ENCODE assay signal across 8 cellular contexts in the genomic region with DNA sequence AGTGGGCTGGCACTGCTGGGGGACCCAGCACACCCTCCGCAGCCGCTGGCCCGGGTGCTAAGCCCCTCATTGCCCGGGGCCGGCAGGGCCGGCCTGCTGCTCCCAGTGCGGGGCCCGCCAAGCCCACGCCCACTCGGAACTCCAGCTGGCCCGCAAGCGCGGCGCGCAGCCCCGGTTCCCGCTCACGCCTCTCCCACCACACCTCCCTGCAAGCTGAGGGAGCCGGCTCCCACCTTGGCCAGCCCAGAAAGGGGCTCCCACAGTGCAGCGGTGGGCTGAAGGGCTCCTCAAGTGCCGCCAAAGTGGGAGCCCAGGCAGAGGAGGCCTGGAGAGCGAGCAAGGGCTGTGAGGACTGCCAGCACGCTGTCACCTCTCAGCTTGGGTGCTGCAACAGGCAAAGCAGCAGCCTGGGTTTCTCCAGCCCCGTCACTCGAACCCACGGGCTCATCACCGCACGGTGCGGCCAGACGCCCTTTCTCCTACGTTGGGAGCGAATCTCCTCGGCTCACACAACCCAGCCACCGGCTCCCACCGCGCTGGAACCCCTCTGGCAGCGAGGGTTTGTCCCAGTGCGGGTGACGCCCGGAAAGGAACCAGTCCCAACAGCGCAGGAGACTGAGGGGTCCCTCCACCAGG. TPM values are rescaled to one million over a fixed set of nuclear protein-coding genes. Genes with fewer than 3 reads are reported as not detected.
DNase-seq lines count a peak whose midpoint lies in the region; ATAC-seq lines count a peak whose summit lies in the region.
"Not testable (repeated sequence)": the region's sequence is repeated elsewhere in the genome, so short reads cannot be mapped to it uniquely, and the experiment has no call there.

No MANE protein-coding gene starts in this region.

- not testable (repeated sequence) for H3K27me3 ChIP-seq in CD4-positive, CD25-positive, alpha-beta regulatory T cell (ENCODE audit: control insufficient read depth, insufficient read depth, low read length); NT2/D1 (ENCODE audit: insufficient read depth, insufficient read length); esophagus (ENCODE audit: control insufficient read depth in 1 of 2, insufficient read depth in 2 of 2, low read length in 2 of 2); mononuclear cell (ENCODE audit: insufficient read depth, low read length)

- not testable (repeated sequence) for H3K36me3 Mint-ChIP-seq in CD4-positive, CD25-positive, alpha-beta regulatory T cell
- peaks cover 50% of the 10 kb centered on the region for H3K36me3 Mint-ChIP-seq in activated T-helper 17 cell treated with anti-CD3 and anti-CD28 coated beads, Interleukin-2, amount 50 U/mL, for 72 hours (ENCODE audit: low read depth)

- peak overlapping the region; percentile 98 for H3K27ac ChIP-seq in CD4-positive, CD25-positive, alpha-beta regulatory T cell (ENCODE audit: insufficient read depth, low read length, poor library complexity, severe bottlenecking)
- peak overlapping the region; percentile 99 for H3K27ac ChIP-seq in esophagus (ENCODE audit: low read depth in 2 of 2, low read length in 1 of 2)

- not testable (repeated sequence) for H3K27me3 Mint-ChIP-seq in CD4-positive, CD25-positive, alpha-beta regulatory T cell; activated T-helper 17 cell treated with anti-CD3 and anti-CD28 coated beads, Interleukin-2, amount 50 U/mL, for 72 hours

- peaks cover 24% of the 10 kb centered on the region for H3K4me1 ChIP-seq in CD4-positive, CD25-positive, alpha-beta regulatory T cell (ENCODE audit: control insufficient read depth, insufficient read depth, low read length, poor library complexity, severe bottlenecking)
- not testable (repeated sequence) for H3K4me1 ChIP-seq in NT2/D1 (ENCODE audit: insufficient read depth, insufficient read length); esophagus (ENCODE audit: control insufficient read depth in 2 of 2, insufficient read depth in 2 of 2, low read length in 1 of 2)
- peaks cover 18% of the 10 kb centered on the region for H3K4me1 ChIP-seq in mononuclear cell (ENCODE audit: insufficient read depth, low read length)

- H3K9me3 ChIP-seq in CD4-positive, CD25-positive, alpha-beta regulatory T cell (ENCODE audit: control insufficient read depth in 2 of 2, low read length in 2 of 2); NT2/D1 (ENCODE audit: insufficient read depth, low read length); esophagus (ENCODE audit: control insufficient read depth in 2 of 2, insufficient read depth in 1 of 2, low read depth in 1 of 2, low read length in 1 of 2); mononuclear cell (ENCODE audit: low read depth, low read length): not testable (repeated sequence)

- not testable (repeated sequence) for H3K9me3 Mint-ChIP-seq in CD4-positive, CD25-positive, alpha-beta regulatory T cell; activated T-helper 17 cell treated with anti-CD3 and anti-CD28 coated beads, Interleukin-2, amount 50 U/mL, for 72 hours

- H3K4me1 Mint-ChIP-seq in CD4-positive, CD25-positive, alpha-beta regulatory T cell: peaks cover 31 to 61% (median 34%) of the 10 kb centered on the region in 4 donors
- H3K4me1 Mint-ChIP-seq in activated T-helper 17 cell treated with anti-CD3 and anti-CD28 coated beads, Interleukin-2, amount 50 U/mL, for 72 hours: peaks cover 22% of the 10 kb centered on the region

- ATAC-seq in CD4-positive, CD25-positive, alpha-beta regulatory T cell (ENCODE audit: low read depth in 2 of 2): peak in 1 of 2 donors; percentile 1
- ATAC-seq in GM21360 (IDR thresholded peaks at IDR 0.05; ENCODE audit: unreplicated experiment) (peak; percentile 10), HG03095 (IDR thresholded peaks at IDR 0.05; ENCODE audit: unreplicated experiment) (peak; percentile 21)
- ATAC-seq in activated T-helper 17 cell treated with anti-CD3 and anti-CD28 coated beads, Interleukin-2, amount 50 U/mL, for 72 hours (replicated peaks): peak; percentile 11

- 0 to 1% methylated on average over 27 to 41 of the region's 41 CpGs for WGBS in esophagus, 2 donors

- peak in 1 of 3 donors; percentile 19 for DNase-seq in CD4-positive, CD25-positive, alpha-beta regulatory T cell
- not testable (repeated sequence) for DNase-seq in NT2/D1 (ENCODE audit: low read depth, low spot score)
- peak; percentile 9 for DNase-seq in stimulated activated CD8-positive, alpha-beta memory T cell treated with anti-CD3 and anti-CD28 coated beads, Interleukin-12 subunit alpha, Interleukin-12 subunit beta, amount 100 ng/mL, for 24 hours (ENCODE audit: extremely low read depth)

- H3K9ac ChIP-seq in NT2/D1 (ENCODE audit: insufficient read length, low read depth): peak overlapping the region; percentile 97

- peak overlapping the region; percentile 95 to 98 (median 97) for H3K27ac Mint-ChIP-seq in CD4-positive, CD25-positive, alpha-beta regulatory T cell
- peak overlapping the region; percentile 90 for H3K27ac Mint-ChIP-seq in activated T-helper 17 cell treated with anti-CD3 and anti-CD28 coated beads, Interleukin-2, amount 50 U/mL, for 72 hours

- peak overlapping the region; percentile 92 to 100 (median 96) for H3K4me3 Mint-ChIP-seq in CD4-positive, CD25-positive, alpha-beta regulatory T cell
- H3K4me3 Mint-ChIP-seq in activated T-helper 17 cell treated with anti-CD3 and anti-CD28 coated beads, Interleukin-2, amount 50 U/mL, for 72 hours: peak overlapping the region; percentile 97

- H3K36me3 ChIP-seq in CD4-positive, CD25-positive, alpha-beta regulatory T cell (ENCODE audit: control insufficient read depth, insufficient read depth, low read length); NT2/D1 (ENCODE audit: insufficient read depth, insufficient read length, low read length); esophagus (ENCODE audit: control insufficient read depth in 2 of 2, insufficient read depth in 2 of 2, low read length in 1 of 2): not testable (repeated sequence)

- peak overlapping the region; percentile 86 for H3K4me3 ChIP-seq in CD4-positive, CD25-positive, alpha-beta regulatory T cell (ENCODE audit: low read depth, low read length)
- H3K4me3 ChIP-seq in NT2/D1 (ENCODE audit: insufficient read length, low read depth) (peak overlapping the region; percentile 96), esophagus (ENCODE audit: low read depth in 1 of 2, low read length in 2 of 2) (peak overlapping the region; percentile 75 to 93), mononuclear cell (ENCODE audit: low read length) (peak overlapping the region; percentile 83)

RNA-seq across cellular contexts. Expression of a gene that starts 0.4 kb away (rescaled TPM):
- 31.3 TPM for total RNA-seq in CD4-positive, CD25-positive, alpha-beta regulatory T cell
- 10 to 100 TPM in 2 of 4 donors, 1 to 10 TPM in 2; 7.2 to 12.7 (median 9.7) TPM for polyA plus RNA-seq in CD4-positive, CD25-positive, alpha-beta regulatory T cell
- total RNA-seq in activated T-helper 17 cell treated with anti-CD3 and anti-CD28 coated beads, Interleukin-2, amount 50 U/mL, for 72 hours: 10 to 100 TPM; 19.4 to 22.9 TPM
- polyA plus RNA-seq in esophagus: 10 to 100 TPM in 1 of 2 donors, 1 to 10 TPM in 1; 7.6 to 10.5 TPM
- total RNA-seq in mononuclear cell: 47.6 TPM

RNA-seq across cellular contexts. Expression of a gene that starts 0.7 kb away (rescaled TPM):
- total RNA-seq in CD4-positive, CD25-positive, alpha-beta regulatory T cell: 22.7 TPM
- polyA plus RNA-seq in CD4-positive, CD25-positive, alpha-beta regulatory T cell: 10 to 100 TPM; 10.9 to 13.4 (median 12.1) TPM
- 10 to 100 TPM; 24.5 to 24.6 TPM for total RNA-seq in activated T-helper 17 cell treated with anti-CD3 and anti-CD28 coated beads, Interleukin-2, amount 50 U/mL, for 72 hours
- 1 to 10 TPM; 2.4 to 2.6 TPM for polyA plus RNA-seq in esophagus
- total RNA-seq in mononuclear cell: 15.8 TPM
